In genomic region chr2:127085260-127085666, GRCh38 we compare ENCODE assay signal across 8 cellular contexts. TPM values are rescaled to one million over a fixed set of nuclear protein-coding genes. Genes with fewer than 3 reads are reported as not detected.
A peak's percentile ranks its signal among the peaks of the same experiment; 100 is the strongest.
DNase-seq lines count a peak whose midpoint lies in the region; ATAC-seq and TF ChIP-seq lines count a peak whose summit lies in the region.

No MANE protein-coding gene starts in this region.

- intact Hi-C loops in thyroid gland (cut with DNase I): no loop called here
- intact Hi-C loops in right lobe of liver (cut with DNase I): no loop called here

- peak overlapping the region; percentile 52 for H3K4me3 Mint-ChIP-seq in activated CD8-positive, alpha-beta T cell treated with anti-CD3 and anti-CD28 coated beads, Interleukin-2, amount 10 ng/mL, durations not matched to agents 7 days and 5 days

- peaks cover 58% of the 10 kb centered on the region for H3K4me1 Mint-ChIP-seq in activated CD8-positive, alpha-beta T cell treated with anti-CD3 and anti-CD28 coated beads, Interleukin-2, amount 10 ng/mL, durations not matched to agents 7 days and 5 days (ENCODE audit: low read depth)

- peak overlapping the region; percentile 97 for H3K27ac Mint-ChIP-seq in activated CD8-positive, alpha-beta T cell treated with anti-CD3 and anti-CD28 coated beads, Interleukin-2, amount 10 ng/mL, durations not matched to agents 7 days and 5 days

- TF ChIP-seq POLR2A in thyroid gland (IDR thresholded peaks at IDR 0.05) (no peak), right lobe of liver (IDR thresholded peaks at IDR 0.05) (no peak)

- H3K4me3 ChIP-seq in thyroid gland (replicated peaks in 1 of 3) (no peak overlapping the region), right lobe of liver (no peak overlapping the region)

- H3K36me3 Mint-ChIP-seq in activated CD8-positive, alpha-beta T cell treated with anti-CD3 and anti-CD28 coated beads, Interleukin-2, amount 10 ng/mL, durations not matched to agents 7 days and 5 days (ENCODE audit: low read depth): peaks cover 5% of the 10 kb centered on the region

- H3K27me3 ChIP-seq in layer of hippocampus (ENCODE audit: control insufficient read depth, insufficient read depth, low read length) (no peaks in the 10 kb centered on the region), thyroid gland (no peaks in the 10 kb centered on the region), right lobe of liver (no peaks in the 10 kb centered on the region)

- POLR2A ChIA-PET in activated CD8-positive, alpha-beta T cell treated with anti-CD3 and anti-CD28 coated beads, Interleukin-2, amount 10 ng/mL, durations not matched to agents 7 days and 5 days (lab: Charles Lee): interaction anchor here (1.3 to 1.9 kb wide), 4 partner anchors 10 to 209 kb away, joined by 3 to 6 read pairs (median 4); partner anchors contain the start of gene ERCC3

- no peaks in the 10 kb centered on the region for H3K27me3 Mint-ChIP-seq in activated CD8-positive, alpha-beta T cell treated with anti-CD3 and anti-CD28 coated beads, Interleukin-2, amount 10 ng/mL, durations not matched to agents 7 days and 5 days (ENCODE audit: low read depth)

- WGBS in thyroid gland, 2 donors: 43 to 49% methylated on average over 9 of the region's 9 CpGs
- 47% methylated on average over 2 of the region's 9 CpGs for WGBS in right lobe of liver (ENCODE audit: insufficient coverage, low coverage, low lambda C conversion rate, missing lambda C conversion rate)

- H3K27ac ChIP-seq in layer of hippocampus (ENCODE audit: low read depth, low read length): peak overlapping the region; percentile 64
- peak overlapping the region; percentile 74 to 92 (median 83) for H3K27ac ChIP-seq in thyroid gland
- H3K27ac ChIP-seq in right lobe of liver: no peak overlapping the region

- H3K36me3 ChIP-seq in thyroid gland (no peaks in the 10 kb centered on the region), right lobe of liver (no peaks in the 10 kb centered on the region)

- no peaks in the 10 kb centered on the region for H3K9me3 Mint-ChIP-seq in activated CD8-positive, alpha-beta T cell treated with anti-CD3 and anti-CD28 coated beads, Interleukin-2, amount 10 ng/mL, durations not matched to agents 7 days and 5 days (ENCODE audit: insufficient read depth)

- DNase-seq in ELF-1 (ENCODE audit: low read depth, low spot score) (peak; percentile 95), thyroid gland (peak; percentile 84 to 87), DMS79 (lab: John Stamatoyannopoulos, UW) (no peak), right lobe of liver (no peak)
- peak; percentile 46 for DNase-seq in activated CD8-positive, alpha-beta T cell treated with anti-CD3 and anti-CD28 coated beads, Interleukin-2, amount 10 ng/mL, durations not matched to agents 7 days and 5 days

- no peaks in the 10 kb centered on the region for H3K9me3 ChIP-seq in thyroid gland
- H3K9me3 ChIP-seq in right lobe of liver: no peaks in the 10 kb centered on the region

- TF ChIP-seq CTCF in thyroid gland (IDR thresholded peaks at IDR 0.05): no peak
- TF ChIP-seq CTCF in right lobe of liver (IDR thresholded peaks at IDR 0.05): no peak

- peaks cover 42 to 75% of the 10 kb centered on the region in 2 donors for H3K4me1 ChIP-seq in thyroid gland
- peaks cover 0 to 26% (median 17%) of the 10 kb centered on the region in 4 donors for H3K4me1 ChIP-seq in right lobe of liver

- CTCF ChIA-PET in activated CD8-positive, alpha-beta T cell treated with anti-CD3 and anti-CD28 coated beads, Interleukin-2, amount 10 ng/mL, durations not matched to agents 7 days and 5 days (lab: Charles Lee): interaction anchor here (0.7 to 2.5 kb wide), 5 partner anchors 11 to 441 kb away, joined by 3 to 12 read pairs (median 3); no protein-coding TSS in a partner anchor

- ATAC-seq in HG02973 (IDR thresholded peaks at IDR 0.05; ENCODE audit: unreplicated experiment) (peak; percentile 24), HG02759 (IDR thresholded peaks at IDR 0.05; ENCODE audit: unreplicated experiment) (no peak), right lobe of liver (no peak)
- no peak for ATAC-seq in activated CD8-positive, alpha-beta T cell treated with anti-CD3 and anti-CD28 coated beads, Interleukin-2, amount 10 ng/mL, durations not matched to agents 7 days and 5 days

RNA-seq across cellular contexts. Expression of gene BIN1, which starts 21.7 kb away (rescaled TPM):
- total RNA-seq in activated CD8-positive, alpha-beta T cell treated with anti-CD3 and anti-CD28 coated beads, Interleukin-2, amount 10 ng/mL, durations not matched to agents 7 days and 5 days: 100 to 1,000 TPM; 125 to 127 TPM
- 10 to 100 TPM; 49.2 to 68.3 (median 64.2) TPM for total RNA-seq in thyroid gland
- total RNA-seq in right lobe of liver: 10 to 100 TPM; 20.4 to 30.8 (median 26.3) TPM

Comparison
In these comparisons a context has a peak if more than half of its experiments do, and no peak if none do; other contexts are left out.
1. DNase-seq: peak in ELF-1 (single experiment), activated CD8-positive, alpha-beta T cell treated with anti-CD3 and anti-CD28 coated beads, Interleukin-2, amount 10 ng/mL, durations not matched to agents 7 days and 5 days (single experiment) and thyroid gland (2 of 2); none in DMS79 (single experiment) and right lobe of liver (0 of 3).
2. H3K27ac ChIP-seq: peak in layer of hippocampus (single experiment) and thyroid gland (3 of 3); none in right lobe of liver (0 of 3).